ENCODE assay signal across 1 cellular context in the genomic region with DNA sequence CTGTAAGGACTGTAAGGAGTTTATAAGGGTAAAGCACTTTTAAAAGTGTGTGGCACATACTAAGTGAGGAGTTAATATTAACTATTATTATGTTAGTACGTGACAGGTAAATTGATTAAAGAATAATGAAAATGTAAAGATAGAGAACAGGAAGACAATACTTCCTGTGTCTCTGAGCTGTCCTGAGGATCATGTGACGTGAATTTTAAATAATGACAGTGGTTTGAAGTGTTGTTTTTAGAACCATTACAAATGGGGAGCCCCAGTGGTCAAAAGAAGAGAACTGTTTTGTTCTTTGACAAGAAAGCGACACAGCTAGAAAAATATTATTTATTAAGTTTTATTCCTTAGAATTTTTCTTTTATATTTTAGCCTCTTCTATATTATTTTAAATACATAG.
TF ChIP-seq lines count a peak whose summit lies in the region.

No MANE protein-coding gene starts in this region.

TF ChIP-seq in H1, 55 proteins besides CTCF, POLR2A, EP300 and RAD21 (continued from another document):
- TF ChIP-seq CHD7 (IDR thresholded peaks at IDR 0.05; ENCODE audit: insufficient replicate concordance, low read length) (no peak), RFX5 (IDR thresholded peaks at IDR 0.05; ENCODE audit: borderline replicate concordance, low read depth, low read length) (no peak), SRF (IDR thresholded peaks at IDR 0.05; ENCODE audit: low read depth, low read length) (no peak), RBBP5 (IDR thresholded peaks at IDR 0.05; ENCODE audit: borderline replicate concordance, low read depth, low read length) (no peak), CHD1 (IDR thresholded peaks at IDR 0.05; ENCODE audit: low read depth, low read length) (no peak), SP4 (IDR thresholded peaks at IDR 0.05; ENCODE audit: low read length) (no peak), POLR2AphosphoS5 (IDR thresholded peaks at IDR 0.05; ENCODE audit: low read depth, low read length) (no peak), SIRT6 (IDR thresholded peaks at IDR 0.05; ENCODE audit: low read length) (no peak)
- TF ChIP-seq, protein P1, sequence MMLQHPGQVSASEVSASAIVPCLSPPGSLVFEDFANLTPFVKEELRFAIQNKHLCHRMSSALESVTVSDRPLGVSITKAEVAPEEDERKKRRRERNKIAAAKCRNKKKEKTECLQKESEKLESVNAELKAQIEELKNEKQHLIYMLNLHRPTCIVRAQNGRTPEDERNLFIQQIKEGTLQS (IDR thresholded peaks at IDR 0.05; ENCODE audit: insufficient read depth, low read depth, low read length): no peak
TF ChIP-seq in H1: peak in this region for 0.
